Comparison of ENCODE assay signal across 9 cellular contexts in genomic region chr11:2399488-2400068, GRCh38. TPM values are rescaled to one million over a fixed set of nuclear protein-coding genes. Genes with fewer than 3 reads are reported as not detected.
DNase-seq lines count a peak whose midpoint lies in the region; ATAC-seq, FAIRE-seq and TF ChIP-seq lines count a peak whose summit lies in the region.
"Had no signal": no experiment of that assay in that cellular context is flagged by ENCODE, and none has a peak within 500 bp of the region (broad histone marks: within the 10 kb centered on the region; RNA-seq: fewer than 3 reads in every experiment).

No MANE protein-coding gene starts in this region.

- H3K36me3 Mint-ChIP-seq in natural killer cell treated with Interleukin-12 subunit alpha and Interleukin-12 subunit beta and Interleukin-15 and Interleukin-18, amount 100 ng/mL, for 72 hours, result peaks cover 5% of the 10 kb centered on the region

- H4K8ac ChIP-seq in H1 (ENCODE audit: extremely low read depth, insufficient read depth, low read length), result peak overlapping the region; percentile 83

- no peak overlapping the region for H3K14ac ChIP-seq in H1 (ENCODE audit: insufficient read length)

- CTCF ChIA-PET in H1 (lab: Charles Lee; ENCODE audit: partially characterized antibody), result interaction anchor here (0.7 to 14.1 kb wide), 8 partner anchors 9 to 132 kb away, joined by 3 to 196 read pairs (median 12); no protein-coding TSS in a partner anchor

- no peak overlapping the region for H2AFZ ChIP-seq in H1 (ENCODE audit: low read length)

- no peak for TF ChIP-seq CTCF in C4-2B (conservative IDR thresholded peaks at IDR 0.05)
- TF ChIP-seq CTCF in H1 (IDR thresholded peaks at IDR 0.05; ENCODE audit: control extremely low read depth in 1 of 3, insufficient read depth in 1 of 3, low read depth in 1 of 3, low read length in 3 of 3), result no peak

- H3K27me3 ChIP-seq in H1 (replicated peaks in 1 of 4; ENCODE audit: control insufficient read depth in 3 of 4, extremely low read depth in 1 of 4, insufficient read depth in 3 of 4, low read length in 3 of 4), result no peaks in the 10 kb centered on the region

- peak overlapping the region; percentile 93 for H3K4me3 Mint-ChIP-seq in natural killer cell treated with Interleukin-12 subunit alpha and Interleukin-12 subunit beta and Interleukin-15 and Interleukin-18, amount 100 ng/mL, for 72 hours

- no peak for TF ChIP-seq RAD21 in H1 (IDR thresholded peaks at IDR 0.05 in 1 of 2, conservative IDR thresholded peaks at IDR 0.05 in 1 of 2; ENCODE audit: low read depth in 2 of 2, low read length in 2 of 2)

- H3K27me3 Mint-ChIP-seq in natural killer cell treated with Interleukin-12 subunit alpha and Interleukin-12 subunit beta and Interleukin-15 and Interleukin-18, amount 100 ng/mL, for 72 hours, result no peaks in the 10 kb centered on the region

- H3K18ac ChIP-seq in H1 (ENCODE audit: extremely low read depth, low read length), result peak overlapping the region; percentile 78

- 47% methylated on average over 23 of the region's 23 CpGs; no CpG with 5 or more reads in 1 of the 2 experiments for whole genome bisulfite sequencing in H1 (ENCODE audit: extremely low coverage in 1 of 2, insufficient coverage in 1 of 2, insufficient read length in 1 of 2, insufficient replicate concordance in 2 of 2, low coverage in 1 of 2, low lambda C conversion rate in 2 of 2, missing lambda C conversion rate in 1 of 2), 2 experiments

- no peak overlapping the region for H2AK5ac ChIP-seq in H1 (ENCODE audit: low read depth, low read length)

- peak; percentile 11 for ATAC-seq in GM21619 (IDR thresholded peaks at IDR 0.05; ENCODE audit: unreplicated experiment)
- ATAC-seq in natural killer cell treated with Interleukin-12 subunit alpha and Interleukin-12 subunit beta and Interleukin-15 and Interleukin-18, amount 100 ng/mL, for 72 hours, result peak in 1 of 2 donors; percentile 1
- no peak for ATAC-seq in HG02973 (IDR thresholded peaks at IDR 0.05; ENCODE audit: unreplicated experiment)
- ATAC-seq in GM21717 (IDR thresholded peaks at IDR 0.05; ENCODE audit: unreplicated experiment), result no peak

- in situ Hi-C loops in SK-MEL-5 (cut with HindIII; ENCODE audit: low pct_unique_long_range_greater_than_20kb, low sequenced_read_pairs), result no loop called here

- no peak for FAIRE-seq in H1 (lab: Jason Lieb, UNC)

- peak overlapping the region; percentile 71; the same call in 1 of the 2 replicates for H2BK5ac ChIP-seq in H1 (ENCODE audit: low read depth, low read length)

- H3K4me2 ChIP-seq in H1 (ENCODE audit: insufficient read depth in 1 of 2, low read depth in 2 of 2, low read length in 2 of 2), result peak overlapping the region; percentile 47 to 86

- H3K23ac ChIP-seq in H1 (ENCODE audit: insufficient read length), result no peak overlapping the region

- peak overlapping the region in 3 of 4 experiments; percentile 22 to 68 (median 62); a peak in 6 of 7 replicates for H3K9ac ChIP-seq in H1 (replicated peaks in 1 of 4; ENCODE audit: extremely low read depth in 1 of 4, low read depth in 3 of 4, low read length in 3 of 4)

- no peak for TF ChIP-seq POLR2A in H1 (IDR thresholded peaks at IDR 0.05; ENCODE audit: control extremely low read depth in 1 of 2, low read depth in 2 of 2, low read length in 2 of 2)

- DNase-seq in SK-MEL-5 (ENCODE audit: low read depth, low spot score), result peak; percentile 14
- peak in 1 of 2 experiments; percentile 62 for DNase-seq in H1 (ENCODE audit: low read depth in 1 of 2, low spot score in 2 of 2)
- DNase-seq in natural killer cell treated with Interleukin-12 subunit alpha and Interleukin-12 subunit beta and Interleukin-15 and Interleukin-18, amount 100 ng/mL, for 72 hours (ENCODE audit: low spot score), result no peak
- DNase-seq in mucosa of gallbladder (ENCODE audit: low spot score), result no peak

- H3K4me3 ChIP-seq in H1 (ENCODE audit: extremely low read depth in 1 of 4, insufficient read depth in 2 of 4, low read depth in 3 of 4, low read length in 4 of 4), result peak overlapping the region; percentile 40 to 86 (median 68)

- peaks cover 6 to 13% of the 10 kb centered on the region in 2 donors for H3K4me1 Mint-ChIP-seq in natural killer cell treated with Interleukin-12 subunit alpha and Interleukin-12 subunit beta and Interleukin-15 and Interleukin-18, amount 100 ng/mL, for 72 hours (ENCODE audit: low read depth in 2 of 2)

- H4K20me1 ChIP-seq in H1 (replicated peaks in 1 of 2; ENCODE audit: control insufficient read depth in 1 of 2, insufficient read depth in 2 of 2, low read length in 2 of 2), result peaks cover 6 to 10% of the 10 kb centered on the region in 2 experiments

- H3K79me2 ChIP-seq in H1 (ENCODE audit: control insufficient read depth in 1 of 2, insufficient read depth in 2 of 2, low read length in 2 of 2), result peaks cover 0 to 14% of the 10 kb centered on the region in 2 experiments; a peak in 3 of 4 replicates

- H3K36me3 ChIP-seq in H1 (ENCODE audit: control insufficient read depth in 2 of 4, insufficient read depth in 4 of 4, low read length in 3 of 4), result peaks cover 4 to 32% (median 10%) of the 10 kb centered on the region in 4 experiments; a peak in 5 of 8 replicates

- H4K91ac ChIP-seq in H1 (replicated peaks; ENCODE audit: insufficient read length, low read length), result peak overlapping the region; percentile 39

- H3K4ac ChIP-seq in H1 (replicated peaks; ENCODE audit: insufficient read length, low read depth, low read length), result no peak overlapping the region

- H3K27ac ChIP-seq in C4-2B (peak overlapping the region; percentile 89), H1 (ENCODE audit: low read depth, low read length) (peak overlapping the region; percentile 69; the same call in 1 of the 2 replicates)

- peak overlapping the region; percentile 62 for H4K5ac ChIP-seq in H1 (ENCODE audit: insufficient read length, low read depth, low read length)

- no peak overlapping the region for H2BK12ac ChIP-seq in H1 (ENCODE audit: low read depth, low read length)

- POLR2A ChIA-PET in H1 (lab: Charles Lee; ENCODE audit: partially characterized antibody), result interaction anchor here (0.8 to 5.0 kb wide), 8 partner anchors 10 to 94 kb away, joined by 3 to 42 read pairs (median 8); partner anchors contain the start of gene CD81

- no peak overlapping the region for H2BK20ac ChIP-seq in H1 (ENCODE audit: low read length)

- no peak for TF ChIP-seq EP300 in H1 (IDR thresholded peaks at IDR 0.05; ENCODE audit: borderline replicate concordance in 1 of 2, low read depth in 2 of 2, low read length in 2 of 2)

- H3K9me3 Mint-ChIP-seq in natural killer cell treated with Interleukin-12 subunit alpha and Interleukin-12 subunit beta and Interleukin-15 and Interleukin-18, amount 100 ng/mL, for 72 hours, result no peaks in the 10 kb centered on the region

- H3K79me1 ChIP-seq in H1 (ENCODE audit: low read depth, low read length), result no peaks in the 10 kb centered on the region; the same call in 1 of the 2 replicates

- H3K27ac Mint-ChIP-seq in natural killer cell treated with Interleukin-12 subunit alpha and Interleukin-12 subunit beta and Interleukin-15 and Interleukin-18, amount 100 ng/mL, for 72 hours, result peak overlapping the region; percentile 88

- no peaks in the 10 kb centered on the region for H3K9me3 ChIP-seq in H1 (ENCODE audit: insufficient read depth in 2 of 2, low read depth in 1 of 2, low read length in 1 of 2)

- no peak overlapping the region for H2BK15ac ChIP-seq in H1 (ENCODE audit: low read length)

- H3K23me2 ChIP-seq in H1 (ENCODE audit: low read depth, low read length), result peaks cover 12% of the 10 kb centered on the region

- peak overlapping the region; percentile 39 for H3K56ac ChIP-seq in H1 (replicated peaks; ENCODE audit: insufficient read length, low read depth, low read length)

- no peak overlapping the region for H2BK120ac ChIP-seq in H1 (replicated peaks; ENCODE audit: low read depth, low read length)

- H3K4me1 ChIP-seq in H1 (replicated peaks in 1 of 4; ENCODE audit: control insufficient read depth in 3 of 4, insufficient read depth in 4 of 4, low read length in 3 of 4), result peaks cover 0 to 17% (median 6%) of the 10 kb centered on the region in 4 experiments; a peak in 5 of 7 replicates

RNA-seq across cellular contexts. Expression of gene TSSC4, which starts 1.0 kb away (rescaled TPM):
- total RNA-seq in SK-MEL-5 (2014; rRNA removed; shearing (Covaris generic)), result 36.5 and 43.3 TPM in 2 replicates
- polyA plus RNA-seq in SK-MEL-5 (2015; cell fraction: cytosol; rRNA removed), result 28.3 and 28.6 TPM in 2 replicates
- 41.5 and 46.6 TPM in 2 replicates for polyA plus RNA-seq in SK-MEL-5 (2015; cell fraction: nucleus; rRNA removed)
- total RNA-seq in H1 (2021; fragmentation: NEBNext Ultra II Directional; extraction: Animal tissue kit (Norgen Biotek cat#: 25700)), result 39.3 and 44.3 TPM in 2 replicates
- polyA plus RNA-seq in H1 (2011; rRNA removed), result 34.0 and 49.6 TPM in 2 replicates
- 36.2 TPM for polyA plus RNA-seq in H1 (2011; cell fraction: cytosol; rRNA removed)
- polyA plus RNA-seq in H1 (2011; cell fraction: nucleus; rRNA removed), result 40.4 TPM
- 25.9 to 42.8 TPM (median 40.6 TPM) in 4 replicates for polyA plus RNA-seq in H1 (2012, experiment 1 of 2)
- 24.6 TPM for polyA plus RNA-seq in H1 (2012, experiment 2 of 2)
- polyA plus RNA-seq in H1 (2013, experiment 1 of 2), result 53.6 TPM
- polyA plus RNA-seq in H1 (2013, experiment 2 of 2), result 49.6 TPM
- 16.0 and 16.2 TPM in 2 replicates for polyA minus RNA-seq in H1 (2011; rRNA and poly(A)+ RNA removed)
- polyA minus RNA-seq in H1 (2011; cell fraction: cytosol; rRNA and poly(A)+ RNA removed), result 19.6 TPM
- 38.7 TPM for polyA minus RNA-seq in H1 (2011; cell fraction: nucleus; rRNA and poly(A)+ RNA removed)
- 10 to 100 TPM; 66.0 to 98.2 TPM for total RNA-seq in natural killer cell treated with Interleukin-12 subunit alpha and Interleukin-12 subunit beta and Interleukin-15 and Interleukin-18, amount 100 ng/mL, for 72 hours
- 50.5 TPM for total RNA-seq in mucosa of gallbladder

RNA-seq across cellular contexts. Expression of gene CD81, which starts 22.5 kb away (rescaled TPM):
- 132 and 150 TPM in 2 replicates for total RNA-seq in SK-MEL-5 (2014; rRNA removed; shearing (Covaris generic))
- 585 and 623 TPM in 2 replicates for polyA plus RNA-seq in SK-MEL-5 (2015; cell fraction: cytosol; rRNA removed)
- polyA plus RNA-seq in SK-MEL-5 (2015; cell fraction: nucleus; rRNA removed), result 105 and 116 TPM in 2 replicates
- 238 and 240 TPM in 2 replicates for total RNA-seq in H1 (2021; fragmentation: NEBNext Ultra II Directional; extraction: Animal tissue kit (Norgen Biotek cat#: 25700))
- 309 and 386 TPM in 2 replicates for polyA plus RNA-seq in H1 (2011; rRNA removed)
- polyA plus RNA-seq in H1 (2011; cell fraction: cytosol; rRNA removed), result 189 TPM
- 205 TPM for polyA plus RNA-seq in H1 (2011; cell fraction: nucleus; rRNA removed)
- 237 to 356 TPM (median 324 TPM) in 4 replicates for polyA plus RNA-seq in H1 (2012, experiment 1 of 2)
- polyA plus RNA-seq in H1 (2012, experiment 2 of 2), result 408 TPM
- polyA plus RNA-seq in H1 (2013, experiment 1 of 2), result 299 TPM
- 331 TPM for polyA plus RNA-seq in H1 (2013, experiment 2 of 2)
- polyA minus RNA-seq in H1 (2011; rRNA and poly(A)+ RNA removed), result 242 and 320 TPM in 2 replicates
- polyA minus RNA-seq in H1 (2011; cell fraction: cytosol; rRNA and poly(A)+ RNA removed), result 169 TPM
- polyA minus RNA-seq in H1 (2011; cell fraction: nucleus; rRNA and poly(A)+ RNA removed), result 74.6 TPM
- total RNA-seq in natural killer cell treated with Interleukin-12 subunit alpha and Interleukin-12 subunit beta and Interleukin-15 and Interleukin-18, amount 100 ng/mL, for 72 hours, result 100 to 1,000 TPM; 306 to 322 TPM
- 746 TPM for total RNA-seq in mucosa of gallbladder

RNA-seq across cellular contexts. Expression of gene TRPM5, which starts 44.7 kb away (rescaled TPM):
- not detected in 2 replicates for total RNA-seq in SK-MEL-5 (2014; rRNA removed; shearing (Covaris generic))
- not detected in 2 replicates for polyA plus RNA-seq in SK-MEL-5 (2015; cell fraction: cytosol; rRNA removed)
- polyA plus RNA-seq in SK-MEL-5 (2015; cell fraction: nucleus; rRNA removed), result not detected in 2 replicates
- 0.11 TPM in 1 of 2 replicates, not detected in the other for total RNA-seq in H1 (2021; fragmentation: NEBNext Ultra II Directional; extraction: Animal tissue kit (Norgen Biotek cat#: 25700))
- 0.02 and 0.05 TPM in 2 replicates for polyA plus RNA-seq in H1 (2011; rRNA removed)
- polyA plus RNA-seq in H1 (2011; cell fraction: cytosol; rRNA removed), result 0.04 TPM
- 0.24 TPM for polyA plus RNA-seq in H1 (2011; cell fraction: nucleus; rRNA removed)
- polyA plus RNA-seq in H1 (2012, experiment 1 of 2), result 0.04 TPM in 1 of 4 replicates, not detected in the others
- not detected for polyA plus RNA-seq in H1 (2012, experiment 2 of 2)
- polyA plus RNA-seq in H1 (2013, experiment 1 of 2), result 0.02 TPM
- 0.02 TPM for polyA plus RNA-seq in H1 (2013, experiment 2 of 2)
- not detected in 2 replicates for polyA minus RNA-seq in H1 (2011; rRNA and poly(A)+ RNA removed)
- not detected for polyA minus RNA-seq in H1 (2011; cell fraction: cytosol; rRNA and poly(A)+ RNA removed)
- not detected for polyA minus RNA-seq in H1 (2011; cell fraction: nucleus; rRNA and poly(A)+ RNA removed)
- total RNA-seq in natural killer cell treated with Interleukin-12 subunit alpha and Interleukin-12 subunit beta and Interleukin-15 and Interleukin-18, amount 100 ng/mL, for 72 hours, result not detected
- 4.4 TPM for total RNA-seq in mucosa of gallbladder
- total RNA-seq: NCI-H460 had no signal

RNA-seq across cellular contexts. Expression of gene KCNQ1, which starts 45.2 kb away (rescaled TPM):
- 0.71 TPM in 1 of 2 replicates, not detected in the other for total RNA-seq in SK-MEL-5 (2014; rRNA removed; shearing (Covaris generic))
- polyA plus RNA-seq in SK-MEL-5 (2015; cell fraction: cytosol; rRNA removed), result 0.86 and 2.2 TPM in 2 replicates
- polyA plus RNA-seq in SK-MEL-5 (2015; cell fraction: nucleus; rRNA removed), result 0.50 and 4.7 TPM in 2 replicates
- 2.0 and 2.4 TPM in 2 replicates for total RNA-seq in H1 (2021; fragmentation: NEBNext Ultra II Directional; extraction: Animal tissue kit (Norgen Biotek cat#: 25700))
- polyA plus RNA-seq in H1 (2011; rRNA removed), result 1.9 and 2.4 TPM in 2 replicates
- polyA plus RNA-seq in H1 (2011; cell fraction: cytosol; rRNA removed), result 1.4 TPM
- 2.3 TPM for polyA plus RNA-seq in H1 (2011; cell fraction: nucleus; rRNA removed)
- 1.4 to 2.5 TPM (median 2.0 TPM) in 4 replicates for polyA plus RNA-seq in H1 (2012, experiment 1 of 2)
- polyA plus RNA-seq in H1 (2012, experiment 2 of 2), result 2.2 TPM
- polyA plus RNA-seq in H1 (2013, experiment 1 of 2), result 2.0 TPM
- 2.0 TPM for polyA plus RNA-seq in H1 (2013, experiment 2 of 2)
- 1.3 and 2.8 TPM in 2 replicates for polyA minus RNA-seq in H1 (2011; rRNA and poly(A)+ RNA removed)
- polyA minus RNA-seq in H1 (2011; cell fraction: cytosol; rRNA and poly(A)+ RNA removed), result 1.8 TPM
- polyA minus RNA-seq in H1 (2011; cell fraction: nucleus; rRNA and poly(A)+ RNA removed), result 6.1 TPM
- 1 to 10 TPM in 1 of 2 donors, under 1 TPM in 1; 0.19 to 1.4 TPM for total RNA-seq in natural killer cell treated with Interleukin-12 subunit alpha and Interleukin-12 subunit beta and Interleukin-15 and Interleukin-18, amount 100 ng/mL, for 72 hours
- total RNA-seq in mucosa of gallbladder, result 96.4 TPM
- total RNA-seq: NCI-H460 had no signal
